Comparison of ENCODE assay signal across 25 cellular contexts in the genomic region with DNA sequence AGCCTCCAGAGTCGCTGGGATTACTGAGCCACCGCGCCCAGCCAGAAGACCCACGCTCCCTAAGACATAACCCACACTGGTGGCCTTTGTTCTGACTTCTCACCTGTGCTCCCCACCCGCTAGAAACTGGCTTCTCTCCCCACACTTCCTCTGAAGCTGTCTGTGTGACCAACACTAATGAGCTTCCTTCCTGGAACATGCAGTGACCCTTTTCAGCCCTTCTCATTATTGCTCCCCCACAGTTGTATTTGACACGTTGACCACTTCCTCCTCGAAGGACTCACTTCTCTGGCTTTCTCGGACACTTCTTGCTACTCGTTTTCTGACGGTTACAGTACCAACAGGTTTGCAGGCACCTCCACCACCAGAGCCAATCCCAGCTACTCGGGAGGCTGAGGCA. TPM values are rescaled to one million over a fixed set of nuclear protein-coding genes. Genes with fewer than 3 reads are reported as not detected.
DNase-seq lines count a peak whose midpoint lies in the region; FAIRE-seq and TF ChIP-seq lines count a peak whose summit lies in the region.
"Had no signal": no experiment of that assay in that cellular context is flagged by ENCODE, and none has a peak within 500 bp of the region (broad histone marks: within the 10 kb centered on the region; RNA-seq: fewer than 3 reads in every experiment).

No MANE protein-coding gene starts in this region.

- TF ChIP-seq CTCF in OCI-LY3 (IDR thresholded peaks at IDR 0.05; ENCODE audit: low read depth, low read length), result no peak
- TF ChIP-seq CTCF in dorsolateral prefrontal cortex (IDR thresholded peaks at IDR 0.05 in 54 of 56, conservative IDR thresholded peaks at IDR 0.05 in 2 of 56; ENCODE audit: low read depth in 1 of 56, partially characterized antibody in 56 of 56), result no peak

- H3K4me3 ChIP-seq in OCI-LY3 (ENCODE audit: low read length), result no peak overlapping the region
- no peak overlapping the region for H3K4me3 ChIP-seq in dorsolateral prefrontal cortex
- H3K4me3 ChIP-seq: MG63, ovary, sigmoid colon, SJCRH30, stomach had no signal

- FAIRE-seq in GM12891 (lab: Jason Lieb, UNC), result peak; percentile 69
- FAIRE-seq in GM12892 (lab: Jason Lieb, UNC), result no peak

- H3K9ac ChIP-seq in OCI-LY3 (ENCODE audit: low read length), result no peak overlapping the region

- H3K4me3 Mint-ChIP-seq in immature natural killer cell, result peak overlapping the region; percentile 77 to 90 (median 87)
- H3K4me3 Mint-ChIP-seq: CD4-positive, alpha-beta memory T cell; T-helper 1 cell treated with Interleukin-12 subunit alpha and Interleukin-12 subunit beta and Interleukin-4 antibody, amounts not matched to agents 30 μg/mL and 1 μg/mL, for 36 hours had no signal

- no peaks in the 10 kb centered on the region for H4K20me1 ChIP-seq in OCI-LY3 (ENCODE audit: insufficient read depth, low read length)

- peak overlapping the region; percentile 27 for H3K4me2 ChIP-seq in OCI-LY3 (ENCODE audit: low read length)

- no peak overlapping the region for H3K27ac ChIP-seq in OCI-LY3 (ENCODE audit: low read length)
- H3K27ac ChIP-seq in dorsolateral prefrontal cortex, result no peak overlapping the region
- H3K27ac ChIP-seq: ovary, sigmoid colon, SJCRH30, stomach had no signal

- peaks cover 10% of the 10 kb centered on the region for H3K4me1 ChIP-seq in OCI-LY3 (ENCODE audit: low read length)
- H3K4me1 ChIP-seq: sigmoid colon, SJCRH30, stomach had no signal

- H3K36me3 Mint-ChIP-seq in immature natural killer cell, result peaks cover 5 to 20% (median 8%) of the 10 kb centered on the region in 3 donors
- H3K36me3 Mint-ChIP-seq: CD4-positive, alpha-beta memory T cell had no signal

- H2AFZ ChIP-seq in OCI-LY3 (ENCODE audit: low read depth, low read length), result peak overlapping the region; percentile 55; the same call in 1 of the 2 replicates

- H3K4me1 Mint-ChIP-seq in immature natural killer cell, result peaks cover 80 to 85% of the 10 kb centered on the region in 2 donors

- H3K36me3 ChIP-seq in OCI-LY3 (replicated peaks; ENCODE audit: low read depth, low read length), result peaks cover 3% of the 10 kb centered on the region
- H3K36me3 ChIP-seq: MG63, ovary, sigmoid colon, SJCRH30, stomach had no signal

- H3K9me3 Mint-ChIP-seq in immature natural killer cell, result no peaks in the 10 kb centered on the region
- H3K9me3 Mint-ChIP-seq: T-helper 1 cell treated with Interleukin-12 subunit alpha and Interleukin-12 subunit beta and Interleukin-4 antibody, amounts not matched to agents 30 μg/mL and 1 μg/mL, for 36 hours had no signal

- H3K27ac Mint-ChIP-seq in immature natural killer cell, result peak overlapping the region; percentile 87 to 99 (median 95)
- H3K27ac Mint-ChIP-seq: T-helper 1 cell treated with Interleukin-12 subunit alpha and Interleukin-12 subunit beta and Interleukin-4 antibody, amounts not matched to agents 30 μg/mL and 1 μg/mL, for 36 hours had no signal

- intact Hi-C loops in dorsolateral prefrontal cortex (cut with DNase I), result no loop called here

- no peak for TF ChIP-seq POLR2A in GM12891 (IDR thresholded peaks at IDR 0.05; ENCODE audit: low read depth, low read length)
- TF ChIP-seq POLR2A in GM12892 (IDR thresholded peaks at IDR 0.05; ENCODE audit: low read depth, low read length), result no peak

- peaks cover 14 to 28% (median 23%) of the 10 kb centered on the region in 3 donors for H3K27me3 Mint-ChIP-seq in immature natural killer cell (ENCODE audit: low read depth in 3 of 3)

- no peaks in the 10 kb centered on the region for H3K9me3 ChIP-seq in OCI-LY3 (ENCODE audit: insufficient read depth, low read length)
- H3K9me3 ChIP-seq: MG63, ovary, sigmoid colon, SJCRH30, stomach had no signal

- H3K27me3 ChIP-seq in OCI-LY3 (ENCODE audit: low read depth, low read length) (no peaks in the 10 kb centered on the region), dorsolateral prefrontal cortex (peaks cover 0 to 18% (median 0%) of the 10 kb centered on the region in 45 donors)
- H3K27me3 ChIP-seq: MG63, ovary, SJCRH30 had no signal

- no peaks in the 10 kb centered on the region for H3K79me2 ChIP-seq in OCI-LY3 (ENCODE audit: low read length)

- peak; percentile 42 to 46 for DNase-seq in AML-193 (lab: John Stamatoyannopoulos, UW)
- DNase-seq in GM12891 (ENCODE audit: insufficient read length, low spot score), result no peak
- DNase-seq in immature natural killer cell, result peak; percentile 82 to 84 (median 84)
- no peak for DNase-seq in NCI-H1092 treated with DMSO at 0.1 percent for 48 hours (lab: John Stamatoyannopoulos, UW)
- DNase-seq in dorsolateral prefrontal cortex, result no peak
- no peak for DNase-seq in NCI-H2029 (lab: John Stamatoyannopoulos, UW)
- DNase-seq in GM12892 (ENCODE audit: insufficient read length), result no peak
- DNase-seq: activated CD4-positive, alpha-beta T cell treated with anti-CD3 and anti-CD28 coated beads for 1 hour; CD4-positive, alpha-beta memory T cell; central memory CD4-positive, alpha-beta T cell; DND-41; MG63; NCI-H2029 treated with DMSO at 0.1 percent for 48 hours; NCI-H510A; OCI-M1; ovary; sigmoid colon; SJCRH30; stimulated activated CD4-positive, alpha-beta T cell treated with anti-CD3 and anti-CD28 coated beads, Interleukin-1b, Interleukin-23, amount 100 ng/mL, for 48 hours; stomach had no signal

TF ChIP-seq in GM12891, 5 proteins besides CTCF, POLR2A, EP300 and RAD21:
- TF ChIP-seq PAX5 (IDR thresholded peaks at IDR 0.05; ENCODE audit: insufficient read depth, low read length, severe bottlenecking) (no peak), POU2F2 (IDR thresholded peaks at IDR 0.05; ENCODE audit: low read depth, low read length) (no peak), POLR2AphosphoS5 (IDR thresholded peaks at IDR 0.05; ENCODE audit: low read depth, low read length) (no peak), TAF1 (IDR thresholded peaks at IDR 0.05; ENCODE audit: low read depth, low read length) (no peak), SPI1 (IDR thresholded peaks at IDR 0.05; ENCODE audit: low read depth, low read length) (0 out of 2 replicates have a peak, but pooled peaks have one; percentile 55)

RNA-seq across cellular contexts. Expression of a gene that starts 10.9 kb away (rescaled TPM):
- polyA plus RNA-seq in GM12891 (2012; ENCODE audit: low read depth, missing spikeins), result not detected
- polyA plus RNA-seq in immature natural killer cell, result 100 to 1,000 TPM in 1 of 3 donors, 10 to 100 TPM in 2; 34.1 to 146 (median 61.1) TPM
- 1 to 10 TPM in 2 of 120 experiments, under 1 TPM in 4, not detected in 114; 0.30 to 1.1 (median 0.77) TPM for total RNA-seq in dorsolateral prefrontal cortex
- not detected for polyA plus RNA-seq in GM12892 (2012; ENCODE audit: missing spikeins)
- total RNA-seq: CD4-positive, alpha-beta memory T cell; fibroblast of lung; sigmoid colon; SJCRH30; ureter had no signal
- polyA plus RNA-seq: CD4-positive, alpha-beta memory T cell; fibroblast of lung had no signal

RNA-seq across cellular contexts. Expression of a gene that starts 30.5 kb away (rescaled TPM):
- polyA plus RNA-seq in GM12891 (2012; ENCODE audit: low read depth, missing spikeins), result 2.3 TPM
- polyA plus RNA-seq in immature natural killer cell, result 1 to 10 TPM in 1 of 3 donors, under 1 TPM in 1, not detected in 1; 0.27 to 2.0 TPM
- under 1 TPM in 2 of 120 experiments, not detected in 118; 0.16 to 0.20 TPM for total RNA-seq in dorsolateral prefrontal cortex
- 0.15 TPM for polyA plus RNA-seq in GM12892 (2012; ENCODE audit: missing spikeins)
- total RNA-seq: CD4-positive, alpha-beta memory T cell; fibroblast of lung; liver; ovary; sigmoid colon; stomach; ureter had no signal
- polyA plus RNA-seq: CD4-positive, alpha-beta memory T cell; fibroblast of lung; liver; stomach had no signal

RNA-seq across cellular contexts. Expression of a gene that starts 42.8 kb away (rescaled TPM):
- polyA plus RNA-seq in GM12891 (2012; ENCODE audit: low read depth, missing spikeins), result not detected
- polyA plus RNA-seq in immature natural killer cell, result under 1 TPM in 1 of 3 donors, not detected in 2; 0.46 TPM
- total RNA-seq in dorsolateral prefrontal cortex, result 1 to 10 TPM in 56 of 120 experiments, under 1 TPM in 34, not detected in 30; 0.32 to 6.0 (median 1.2) TPM
- not detected for polyA plus RNA-seq in GM12892 (2012; ENCODE audit: missing spikeins)
- total RNA-seq: fibroblast of lung, SJCRH30 had no signal
- polyA plus RNA-seq: CD4-positive, alpha-beta memory T cell; fibroblast of lung had no signal

RNA-seq across cellular contexts. Expression of a gene that starts 49.4 kb away (rescaled TPM):
- polyA plus RNA-seq in GM12891 (2012; ENCODE audit: low read depth, missing spikeins), result 0.23 TPM
- 10 to 100 TPM in 1 of 3 donors, 1 to 10 TPM in 2; 1.9 to 18.7 (median 4.4) TPM for polyA plus RNA-seq in immature natural killer cell
- total RNA-seq in dorsolateral prefrontal cortex, result 10 to 100 TPM in 32 of 120 experiments, 1 to 10 TPM in 82, under 1 TPM in 6; 0.35 to 24.1 (median 7.2) TPM
- polyA plus RNA-seq in GM12892 (2012; ENCODE audit: missing spikeins), result 12.9 TPM
- total RNA-seq: SJCRH30 had no signal

Comparison
In these comparisons a context has a peak if more than half of its experiments do, and no peak if none do; other contexts are left out.
1. DNase-seq: peak in AML-193 (2 of 2) and immature natural killer cell (3 of 3); none in GM12891 (single experiment), NCI-H1092 treated with DMSO at 0.1 percent for 48 hours (single experiment), dorsolateral prefrontal cortex (0 of 10), NCI-H2029 (single experiment) and GM12892 (single experiment).